ENCODE assay signal across 9 cellular contexts in genomic region chr22:36236338-36237319, GRCh38. TPM values are rescaled to one million over a fixed set of nuclear protein-coding genes. Genes with fewer than 3 reads are reported as not detected.
DNase-seq lines count a peak whose midpoint lies in the region; ATAC-seq, FAIRE-seq and TF ChIP-seq lines count a peak whose summit lies in the region.
"Had no signal": no experiment of that assay in that cellular context is flagged by ENCODE, and none has a peak within 500 bp of the region (broad histone marks: within the 10 kb centered on the region; RNA-seq: fewer than 3 reads in every experiment).

No MANE protein-coding gene starts in this region.

- H2BK20ac ChIP-seq in IMR-90 (ENCODE audit: low read depth, low read length): no peak overlapping the region

- no peak overlapping the region for H3K4ac ChIP-seq in IMR-90 (ENCODE audit: low read depth, low read length)

- H4K20me1 ChIP-seq in IMR-90 (ENCODE audit: insufficient read depth, low read length): peaks cover 9% of the 10 kb centered on the region; the same call in 1 of the 2 replicates

- no peak overlapping the region for H3K9ac ChIP-seq in IMR-90 (ENCODE audit: low read depth, low read length)

- no peak overlapping the region for H3K14ac ChIP-seq in IMR-90 (replicated peaks; ENCODE audit: low read depth, low read length)

- no peak overlapping the region for H4K5ac ChIP-seq in IMR-90 (ENCODE audit: low read depth, low read length)

- H3K9me3 ChIP-seq in IMR-90 (ENCODE audit: control insufficient read depth, insufficient read depth, low read length) (no peaks in the 10 kb centered on the region), WERI-Rb-1 (ENCODE audit: severe bottlenecking) (no peaks in the 10 kb centered on the region)

- 0 out of 2 replicates have a peak overlapping the region, but pooled peaks have one; percentile 18 for H2AK5ac ChIP-seq in IMR-90 (ENCODE audit: low read depth, low read length)

- no peak overlapping the region for H2BK120ac ChIP-seq in IMR-90 (ENCODE audit: low read depth, low read length)

- peak overlapping the region; percentile 50 for H2AK9ac ChIP-seq in IMR-90 (replicated peaks; ENCODE audit: low read depth, low read length, poor library complexity)

- peaks cover 17% of the 10 kb centered on the region for H3K9me1 ChIP-seq in IMR-90 (ENCODE audit: insufficient read depth, low read length)

- H3K36me3 ChIP-seq in IMR-90 (ENCODE audit: control insufficient read depth, insufficient read depth, low read length): peaks cover 16% of the 10 kb centered on the region
- H3K36me3 ChIP-seq in WERI-Rb-1: no peaks in the 10 kb centered on the region

- H3K4me3 ChIP-seq in IMR-90 (ENCODE audit: insufficient read depth, low read depth, low read length) (no peak overlapping the region), fibroblast of the aortic adventitia (ENCODE audit: low read depth, low read length) (peak overlapping the region; percentile 84), WERI-Rb-1 (ENCODE audit: low read depth, low read length) (no peak overlapping the region)

- TF ChIP-seq CTCF in IMR-90 (conservative IDR thresholded peaks at IDR 0.05; ENCODE audit: low read depth, low read length) (no peak), fibroblast of the aortic adventitia (IDR thresholded peaks at IDR 0.05; ENCODE audit: insufficient read depth, low read length) (no peak), WERI-Rb-1 (IDR thresholded peaks at IDR 0.05; ENCODE audit: low read depth, low read length) (no peak)

- 93% methylated on average over 3 of the region's 14 CpGs; no CpG with 5 or more reads in 1 of the 2 experiments for WGBS in IMR-90 (ENCODE audit: extremely low coverage in 2 of 2, insufficient read length in 1 of 2), 2 experiments

- H3K27me3 ChIP-seq in IMR-90 (ENCODE audit: control insufficient read depth, insufficient read depth, low read length): no peaks in the 10 kb centered on the region
- H3K27me3 ChIP-seq in WERI-Rb-1 (ENCODE audit: insufficient read depth, low read depth, severe bottlenecking): no peaks in the 10 kb centered on the region

- H4K91ac ChIP-seq in IMR-90 (ENCODE audit: insufficient read depth, low read depth, low read length): no peak overlapping the region; the same call in 1 of the 2 replicates

- H3K18ac ChIP-seq in IMR-90 (ENCODE audit: low read depth, low read length): no peak overlapping the region

- POLR2A ChIA-PET in IMR-90 (lab: Charles Lee; ENCODE audit: unreplicated experiment): no interaction called here

- peaks cover 24 to 36% of the 10 kb centered on the region in 2 donors for H3K36me3 Mint-ChIP-seq in activated T-cell treated with anti-CD3 and anti-CD28 coated beads, Interleukin-2, amount 50 U/mL, for 72 hours (ENCODE audit: insufficient read depth in 2 of 2)
- H3K36me3 Mint-ChIP-seq in stimulated activated effector memory CD8-positive, alpha-beta T cell treated with anti-CD3 and anti-CD28 coated beads, Interleukin-12 subunit alpha, Interleukin-12 subunit beta, amount 100 ng/mL, for 72 hours: peaks cover 76% of the 10 kb centered on the region

- no peak overlapping the region for H2BK15ac ChIP-seq in IMR-90 (ENCODE audit: low read depth, low read length)

- H2BK5ac ChIP-seq in IMR-90 (ENCODE audit: low read depth, low read length, poor library complexity, severe bottlenecking): no peak overlapping the region

- peak overlapping the region; percentile 96 to 98 for H3K4me3 Mint-ChIP-seq in activated T-cell treated with anti-CD3 and anti-CD28 coated beads, Interleukin-2, amount 50 U/mL, for 72 hours
- H3K4me3 Mint-ChIP-seq in stimulated activated effector memory CD8-positive, alpha-beta T cell treated with anti-CD3 and anti-CD28 coated beads, Interleukin-12 subunit alpha, Interleukin-12 subunit beta, amount 100 ng/mL, for 72 hours: peak overlapping the region; percentile 97

- CTCF ChIA-PET in IMR-90 (lab: Yijun Ruan, JAX): no interaction called here

- dilution Hi-C loops in IMR-90 (cut with HindIII; ENCODE audit: low sequenced_read_pairs, unreplicated experiment): no loop called here

- no peak overlapping the region for H3K4me2 ChIP-seq in IMR-90 (ENCODE audit: low read depth, low read length)

- no peaks in the 10 kb centered on the region for H3K27me3 Mint-ChIP-seq in activated T-cell treated with anti-CD3 and anti-CD28 coated beads, Interleukin-2, amount 50 U/mL, for 72 hours (ENCODE audit: low read depth)

- peak overlapping the region; percentile 58 for H3K27ac Mint-ChIP-seq in activated T-cell treated with anti-CD3 and anti-CD28 coated beads, Interleukin-2, amount 50 U/mL, for 72 hours
- H3K27ac Mint-ChIP-seq in stimulated activated effector memory CD8-positive, alpha-beta T cell treated with anti-CD3 and anti-CD28 coated beads, Interleukin-12 subunit alpha, Interleukin-12 subunit beta, amount 100 ng/mL, for 72 hours: peak overlapping the region; percentile 99

- TF ChIP-seq POLR2A in IMR-90 (IDR thresholded peaks at IDR 0.05; ENCODE audit: low read depth, low read length): no peak
- TF ChIP-seq POLR2A in GM12891 (IDR thresholded peaks at IDR 0.05; ENCODE audit: low read depth, low read length): no peak

- peaks cover 4 to 49% of the 10 kb centered on the region in 2 experiments for H3K79me1 ChIP-seq in IMR-90 (ENCODE audit: low read depth in 1 of 2, low read length in 2 of 2)

- ATAC-seq in IMR-90 (ENCODE audit: low read depth): no peak
- no peak for ATAC-seq in activated T-cell treated with anti-CD3 and anti-CD28 coated beads, Interleukin-2, amount 50 U/mL, for 72 hours (replicated peaks in 1 of 2)
- no peak for ATAC-seq in stimulated activated effector memory CD8-positive, alpha-beta T cell treated with anti-CD3 and anti-CD28 coated beads, Interleukin-12 subunit alpha, Interleukin-12 subunit beta, amount 100 ng/mL, for 72 hours
- ATAC-seq: Right ventricle myocardium inferior had no signal

- H3K4me1 ChIP-seq in IMR-90 (ENCODE audit: control insufficient read depth, insufficient read depth, low read length): peaks cover 19% of the 10 kb centered on the region

- intact Hi-C loops in IMR-90 (cut with micrococcal nuclease): loop anchor here (5.0 kb wide), 1 partner anchor 41 kb away; no protein-coding TSS in a partner anchor

- peaks cover 60% of the 10 kb centered on the region for H3K4me1 Mint-ChIP-seq in activated T-cell treated with anti-CD3 and anti-CD28 coated beads, Interleukin-2, amount 50 U/mL, for 72 hours (ENCODE audit: low read depth)
- H3K4me1 Mint-ChIP-seq in stimulated activated effector memory CD8-positive, alpha-beta T cell treated with anti-CD3 and anti-CD28 coated beads, Interleukin-12 subunit alpha, Interleukin-12 subunit beta, amount 100 ng/mL, for 72 hours: peaks cover 77% of the 10 kb centered on the region

- no peak for DNase-seq in IMR-90
- no peak for DNase-seq in activated T-cell treated with anti-CD3 and anti-CD28 coated beads, Interleukin-2, amount 50 U/mL, for 72 hours
- DNase-seq in fibroblast of the aortic adventitia (ENCODE audit: low read depth): no peak
- no peak for DNase-seq in stimulated activated effector memory CD8-positive, alpha-beta T cell treated with anti-CD3 and anti-CD28 coated beads, Interleukin-12 subunit alpha, Interleukin-12 subunit beta, amount 100 ng/mL, for 72 hours (ENCODE audit: low spot score in 2 of 2)
- no peak for DNase-seq in GM12891 (ENCODE audit: insufficient read length, low spot score)
- no peak for DNase-seq in WERI-Rb-1
- DNase-seq in frontal cortex (ENCODE audit: low spot score in 2 of 2): no peak
- DNase-seq: stimulated activated CD4-positive, alpha-beta T cell treated with anti-CD3 and anti-CD28 coated beads, Interleukin-2, amount 100 ng/mL, for 48 hours had no signal

- in situ Hi-C loops in IMR-90 (cut with MboI; ENCODE audit: low sequenced_read_pairs): no loop called here

- no TSS peak for BruUV-seq in IMR-90 (replicated peaks; lab: Mats Ljungman, UMichigan)

- no peak overlapping the region for H3K56ac ChIP-seq in IMR-90 (ENCODE audit: extremely low read depth, insufficient read depth, low read length)

- H3K9me3 Mint-ChIP-seq in activated T-cell treated with anti-CD3 and anti-CD28 coated beads, Interleukin-2, amount 50 U/mL, for 72 hours: peaks cover 0 to 3% of the 10 kb centered on the region in 2 donors
- H3K9me3 Mint-ChIP-seq in stimulated activated effector memory CD8-positive, alpha-beta T cell treated with anti-CD3 and anti-CD28 coated beads, Interleukin-12 subunit alpha, Interleukin-12 subunit beta, amount 100 ng/mL, for 72 hours: no peaks in the 10 kb centered on the region

- H3K23ac ChIP-seq in IMR-90 (ENCODE audit: low read depth, low read length): peak overlapping the region; percentile 4; the same call in 1 of the 2 replicates

- H4K8ac ChIP-seq in IMR-90 (ENCODE audit: low read depth in 2 of 2, low read length in 2 of 2): no peak overlapping the region

- no peak overlapping the region for H2AFZ ChIP-seq in IMR-90 (replicated peaks; ENCODE audit: low read length, poor library complexity)

- FAIRE-seq in GM12891 (lab: Jason Lieb, UNC) (no peak), frontal cortex (lab: Jason Lieb, UNC) (no peak)

- no peak for TF ChIP-seq RAD21 in IMR-90 (IDR thresholded peaks at IDR 0.05; ENCODE audit: low read length)

- no peak overlapping the region for H3K27ac ChIP-seq in IMR-90 (ENCODE audit: insufficient read depth, low read length)
- H3K27ac ChIP-seq in WERI-Rb-1: no peak overlapping the region

RNA-seq across cellular contexts. Expression of gene APOL2, which starts 2.7 kb away (rescaled TPM):
- total RNA-seq in IMR-90 (2012; rRNA removed) (40.3 and 57.5 TPM in 2 replicates), fibroblast of the aortic adventitia (ENCODE audit: low replicate concordance) (45.2 and 228 TPM in 2 replicates), frontal cortex (5.3 TPM)
- polyA plus RNA-seq in IMR-90 (2012; rRNA removed): 13.0 and 13.1 TPM in 2 replicates
- 10.4 and 12.2 TPM in 2 replicates for polyA plus RNA-seq in IMR-90 (2012; cell fraction: cytosol; rRNA removed)
- polyA plus RNA-seq in IMR-90 (2012; cell fraction: nucleus; rRNA removed; ENCODE audit: low replicate concordance): 21.4 and 27.7 TPM in 2 replicates
- 10 to 100 TPM; 64.5 to 69.5 TPM for total RNA-seq in activated T-cell treated with anti-CD3 and anti-CD28 coated beads, Interleukin-2, amount 50 U/mL, for 72 hours
- polyA plus RNA-seq in GM12891 (2012; ENCODE audit: low read depth, missing spikeins): 22.2 TPM

RNA-seq across cellular contexts. Expression of gene APOL1, which starts 16.3 kb away (rescaled TPM):
- 0.36 and 0.56 TPM in 2 replicates for total RNA-seq in IMR-90 (2012; rRNA removed)
- polyA plus RNA-seq in IMR-90 (2012; rRNA removed): 0.69 and 0.77 TPM in 2 replicates
- 0.38 and 0.84 TPM in 2 replicates for polyA plus RNA-seq in IMR-90 (2012; cell fraction: cytosol; rRNA removed)
- polyA plus RNA-seq in IMR-90 (2012; cell fraction: nucleus; rRNA removed; ENCODE audit: low replicate concordance): 0.42 and 0.97 TPM in 2 replicates
- total RNA-seq in activated T-cell treated with anti-CD3 and anti-CD28 coated beads, Interleukin-2, amount 50 U/mL, for 72 hours: 10 to 100 TPM; 32.7 to 44.5 TPM
- 10.3 and 29.4 TPM in 2 replicates for total RNA-seq in fibroblast of the aortic adventitia (ENCODE audit: low replicate concordance)
- 46.5 TPM for polyA plus RNA-seq in GM12891 (2012; ENCODE audit: low read depth, missing spikeins)
- 1.2 TPM for total RNA-seq in frontal cortex

RNA-seq across cellular contexts. Expression of gene APOL4, which starts 35.0 kb away (rescaled TPM):
- total RNA-seq in IMR-90 (2012; rRNA removed) (not detected in 2 replicates), fibroblast of the aortic adventitia (ENCODE audit: low replicate concordance) (2.0 and 3.1 TPM in 2 replicates), frontal cortex (7.7 TPM)
- polyA plus RNA-seq in IMR-90 (2012; rRNA removed): 0.07 TPM in 1 of 2 replicates, not detected in the other
- polyA plus RNA-seq in IMR-90 (2012; cell fraction: cytosol; rRNA removed): 0.02 and 0.03 TPM in 2 replicates
- 0.10 and 0.22 TPM in 2 replicates for polyA plus RNA-seq in IMR-90 (2012; cell fraction: nucleus; rRNA removed; ENCODE audit: low replicate concordance)
- 1 to 10 TPM in 1 of 2 donors, under 1 TPM in 1; 0.99 to 2.7 TPM for total RNA-seq in activated T-cell treated with anti-CD3 and anti-CD28 coated beads, Interleukin-2, amount 50 U/mL, for 72 hours
- polyA plus RNA-seq in GM12891 (2012; ENCODE audit: low read depth, missing spikeins): 0.14 TPM
